Comparison of ENCODE assay signal across 12 cellular contexts in genomic region chr1:39981957-39982356, GRCh38. TPM values are rescaled to one million over a fixed set of nuclear protein-coding genes. Genes with fewer than 3 reads are reported as not detected.
DNase-seq lines count a peak whose midpoint lies in the region; ATAC-seq lines count a peak whose summit lies in the region.
"Had no signal": no experiment of that assay in that cellular context is flagged by ENCODE, and none has a peak within 500 bp of the region (broad histone marks: within the 10 kb centered on the region; RNA-seq: fewer than 3 reads in every experiment).

No MANE protein-coding gene starts in this region.

- no peaks in the 10 kb centered on the region for H3K4me1 Mint-ChIP-seq in activated T-cell treated with anti-CD3 and anti-CD28 coated beads, Interleukin-2, amount 50 U/mL, for 72 hours (ENCODE audit: low read depth)

- in situ Hi-C loops in ACHN (cut with HindIII; ENCODE audit: low pct_ligation_motif_present, low pct_unique_long_range_greater_than_20kb, low sequenced_read_pairs) = no loop called here

- H3K27ac Mint-ChIP-seq in activated T-cell treated with anti-CD3 and anti-CD28 coated beads, Interleukin-2, amount 50 U/mL, for 72 hours = no peak overlapping the region

- no peaks in the 10 kb centered on the region for H3K27me3 Mint-ChIP-seq in activated T-cell treated with anti-CD3 and anti-CD28 coated beads, Interleukin-2, amount 50 U/mL, for 72 hours (ENCODE audit: low read depth)

- H3K4me3 Mint-ChIP-seq in activated T-cell treated with anti-CD3 and anti-CD28 coated beads, Interleukin-2, amount 50 U/mL, for 72 hours = no peak overlapping the region

- DNase-seq in ACHN (peak; percentile 69), HPDE6-E6E7 (ENCODE audit: extremely low spot score) (peak; percentile 89), astrocyte of the hippocampus (ENCODE audit: low read depth, low spot score) (peak; percentile 95), iris pigment epithelial cell (ENCODE audit: low read depth) (peak; percentile 92), inferior parietal cortex (ENCODE audit: extremely low spot score) (no peak)
- no peak for DNase-seq in activated CD4-positive, alpha-beta T cell treated with anti-CD3 and anti-CD28 coated beads, Interleukin-2, amount 50 U/mL, for 48 hours
- no peak for DNase-seq in activated T-cell treated with anti-CD3 and anti-CD28 coated beads, Interleukin-2, amount 50 U/mL, for 72 hours
- DNase-seq: AML-193; effector CD8-positive, alpha-beta T cell; lower lobe of right lung; NCI-H2107 had no signal

- H3K9me3 Mint-ChIP-seq in activated T-cell treated with anti-CD3 and anti-CD28 coated beads, Interleukin-2, amount 50 U/mL, for 72 hours = no peaks in the 10 kb centered on the region

- no peak for ATAC-seq in HG03135 (IDR thresholded peaks at IDR 0.05; ENCODE audit: unreplicated experiment)
- ATAC-seq in activated T-cell treated with anti-CD3 and anti-CD28 coated beads, Interleukin-2, amount 50 U/mL, for 72 hours (replicated peaks in 1 of 2) = no peak
- ATAC-seq: lower lobe of right lung had no signal

- no peaks in the 10 kb centered on the region for H3K36me3 Mint-ChIP-seq in activated T-cell treated with anti-CD3 and anti-CD28 coated beads, Interleukin-2, amount 50 U/mL, for 72 hours (ENCODE audit: insufficient read depth in 2 of 2)

RNA-seq across cellular contexts. Expression of gene MFSD2A, which starts 27.0 kb away (rescaled TPM):
- total RNA-seq in activated T-cell treated with anti-CD3 and anti-CD28 coated beads, Interleukin-2, amount 50 U/mL, for 72 hours = 1 to 10 TPM; 7.2 to 9.5 TPM

RNA-seq across cellular contexts. Expression of gene CAP1, which starts 58.6 kb away (rescaled TPM):
- 100 to 1,000 TPM; 401 to 411 TPM for total RNA-seq in activated T-cell treated with anti-CD3 and anti-CD28 coated beads, Interleukin-2, amount 50 U/mL, for 72 hours

Comparison
In these comparisons a context has a peak if more than half of its experiments do, and no peak if none do; other contexts are left out.
1. DNase-seq: peak in ACHN (single experiment), HPDE6-E6E7 (single experiment), astrocyte of the hippocampus (single experiment) and iris pigment epithelial cell (single experiment); none in activated CD4-positive, alpha-beta T cell treated with anti-CD3 and anti-CD28 coated beads, Interleukin-2, amount 50 U/mL, for 48 hours (0 of 2), inferior parietal cortex (single experiment) and activated T-cell treated with anti-CD3 and anti-CD28 coated beads, Interleukin-2, amount 50 U/mL, for 72 hours (0 of 2).